ENCODE assay signal across 13 cellular contexts in the genomic region with DNA sequence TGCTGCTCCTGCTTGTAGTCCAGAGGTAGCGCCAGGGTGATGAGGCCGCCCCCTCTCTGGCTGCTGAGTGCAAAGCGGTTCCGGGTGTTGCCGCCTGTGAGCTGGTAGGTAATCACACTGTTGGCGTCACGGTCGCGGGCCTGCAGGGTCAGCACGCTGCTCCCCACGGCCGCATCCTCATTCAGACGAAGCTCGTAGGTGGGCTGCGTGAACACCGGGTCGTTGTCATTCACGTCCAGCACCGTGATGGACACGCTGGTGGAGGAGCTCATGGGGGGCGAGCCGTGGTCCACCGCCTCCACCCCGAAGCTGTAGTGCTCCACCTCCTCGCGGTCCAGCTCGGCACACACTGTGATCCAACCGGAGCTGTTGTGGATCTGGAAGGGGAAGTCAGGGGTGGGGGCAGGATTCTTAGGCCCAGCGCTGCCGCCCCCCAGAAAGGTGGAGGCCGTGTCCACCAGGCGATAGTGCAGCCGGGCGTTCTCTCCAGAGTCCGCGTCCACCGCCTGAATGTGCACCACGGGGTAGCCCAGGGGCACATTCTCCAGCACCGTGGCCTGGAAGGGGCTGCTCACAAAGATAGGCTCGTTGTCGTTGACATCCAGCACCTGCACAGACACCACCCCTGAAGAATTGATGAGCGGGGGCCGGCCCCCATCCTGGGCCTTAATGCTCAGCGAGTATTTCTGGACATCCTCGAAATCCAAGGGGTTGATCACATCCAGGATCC.
"Had no signal": no experiment of that assay in that cellular context is flagged by ENCODE, and none has a peak within 500 bp of the region (broad histone marks: within the 10 kb centered on the region; RNA-seq: fewer than 3 reads in every experiment).

No MANE protein-coding gene starts in this region.

- H3K4me3 ChIP-seq: coronary artery, right atrium auricular region, tibial nerve had no signal

- DNase-seq: activated CD4-positive, alpha-beta T cell treated with anti-CD3 and anti-CD28 coated beads, Interleukin-2, amount 10 ng/mL, durations not matched to agents 7 days and 5 days; activated CD4-positive, CD25-positive, alpha-beta regulatory T cell; activated naive CD4-positive, alpha-beta T cell; foreskin fibroblast; glutamatergic neuron; kidney glomerular epithelial cell; stimulated activated CD4-positive, alpha-beta T cell treated with anti-CD3 and anti-CD28 coated beads, Interleukin-4, amount 100 ng/mL, for 24 hours; stimulated activated naive CD4-positive, alpha-beta T cell had no signal

- H3K9me3 Mint-ChIP-seq: activated CD4-positive, alpha-beta T cell treated with anti-CD3 and anti-CD28 coated beads, Interleukin-2, amount 10 ng/mL, durations not matched to agents 7 days and 5 days; activated T-helper 1 cell treated with anti-CD3 and anti-CD28 coated beads, Interleukin-12 subunit alpha, Interleukin-12 subunit beta, Interleukin-2, Interleukin-4 antibody, amounts not matched to agents 30 ng/mL and 10 ng/mL and 1 ng/mL, durations not matched to agents 14 hours and 24 hours and 36 hours had no signal

- H3K4me1 Mint-ChIP-seq: activated CD4-positive, alpha-beta T cell treated with anti-CD3 and anti-CD28 coated beads, Interleukin-2, amount 10 ng/mL, durations not matched to agents 7 days and 5 days had no signal

- H3K27me3 ChIP-seq: right atrium auricular region had no signal

- H3K9me3 ChIP-seq: right atrium auricular region, tibial nerve had no signal

- H3K27ac Mint-ChIP-seq: activated CD4-positive, alpha-beta T cell treated with anti-CD3 and anti-CD28 coated beads, Interleukin-2, amount 10 ng/mL, durations not matched to agents 7 days and 5 days; activated T-helper 1 cell treated with anti-CD3 and anti-CD28 coated beads, Interleukin-12 subunit alpha, Interleukin-12 subunit beta, Interleukin-2, Interleukin-4 antibody, amounts not matched to agents 30 ng/mL and 10 ng/mL and 1 ng/mL, durations not matched to agents 14 hours and 24 hours and 36 hours had no signal

- H3K27ac ChIP-seq: coronary artery, right atrium auricular region, skin epidermis, tibial nerve had no signal

- H3K4me3 Mint-ChIP-seq: activated CD4-positive, alpha-beta T cell treated with anti-CD3 and anti-CD28 coated beads, Interleukin-2, amount 10 ng/mL, durations not matched to agents 7 days and 5 days; activated T-helper 1 cell treated with anti-CD3 and anti-CD28 coated beads, Interleukin-12 subunit alpha, Interleukin-12 subunit beta, Interleukin-2, Interleukin-4 antibody, amounts not matched to agents 30 ng/mL and 10 ng/mL and 1 ng/mL, durations not matched to agents 14 hours and 24 hours and 36 hours had no signal

- H3K36me3 ChIP-seq: right atrium auricular region, tibial nerve had no signal
